ENCODE assay signal across 1 cellular context in the genomic region with DNA sequence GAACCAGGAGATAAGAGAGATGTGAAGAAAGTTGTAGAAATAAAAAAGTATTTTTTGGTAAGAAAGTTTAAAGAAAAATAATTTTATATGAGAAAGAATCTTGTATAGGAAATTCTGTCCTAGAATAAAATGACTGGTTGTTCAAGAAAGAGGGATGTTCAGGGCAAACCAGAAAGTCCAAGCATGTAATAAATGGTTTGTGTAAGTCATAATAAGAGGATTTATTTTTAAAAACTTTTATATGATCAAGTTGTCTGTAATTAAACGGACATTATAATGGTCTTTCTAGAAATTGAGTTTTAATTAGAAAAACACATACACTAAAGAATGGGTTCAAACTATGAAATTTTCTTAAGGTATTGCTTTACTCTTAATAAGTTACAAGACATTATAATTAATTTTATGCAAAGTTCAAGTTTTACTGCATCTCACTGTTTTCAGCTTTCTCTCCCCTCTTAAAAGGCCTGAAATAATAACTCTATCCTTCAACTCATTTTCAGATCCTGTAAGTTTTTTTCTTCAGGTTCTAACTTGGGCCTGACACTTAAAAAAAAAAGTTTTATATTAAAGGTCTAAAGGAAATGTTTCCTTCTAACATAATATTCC.
TF ChIP-seq lines count a peak whose summit lies in the region.

No MANE protein-coding gene starts in this region.

TF ChIP-seq in GM23338, 12 proteins besides CTCF, POLR2A, EP300 and RAD21 (continued from another document):
- TF ChIP-seq, protein P1, sequence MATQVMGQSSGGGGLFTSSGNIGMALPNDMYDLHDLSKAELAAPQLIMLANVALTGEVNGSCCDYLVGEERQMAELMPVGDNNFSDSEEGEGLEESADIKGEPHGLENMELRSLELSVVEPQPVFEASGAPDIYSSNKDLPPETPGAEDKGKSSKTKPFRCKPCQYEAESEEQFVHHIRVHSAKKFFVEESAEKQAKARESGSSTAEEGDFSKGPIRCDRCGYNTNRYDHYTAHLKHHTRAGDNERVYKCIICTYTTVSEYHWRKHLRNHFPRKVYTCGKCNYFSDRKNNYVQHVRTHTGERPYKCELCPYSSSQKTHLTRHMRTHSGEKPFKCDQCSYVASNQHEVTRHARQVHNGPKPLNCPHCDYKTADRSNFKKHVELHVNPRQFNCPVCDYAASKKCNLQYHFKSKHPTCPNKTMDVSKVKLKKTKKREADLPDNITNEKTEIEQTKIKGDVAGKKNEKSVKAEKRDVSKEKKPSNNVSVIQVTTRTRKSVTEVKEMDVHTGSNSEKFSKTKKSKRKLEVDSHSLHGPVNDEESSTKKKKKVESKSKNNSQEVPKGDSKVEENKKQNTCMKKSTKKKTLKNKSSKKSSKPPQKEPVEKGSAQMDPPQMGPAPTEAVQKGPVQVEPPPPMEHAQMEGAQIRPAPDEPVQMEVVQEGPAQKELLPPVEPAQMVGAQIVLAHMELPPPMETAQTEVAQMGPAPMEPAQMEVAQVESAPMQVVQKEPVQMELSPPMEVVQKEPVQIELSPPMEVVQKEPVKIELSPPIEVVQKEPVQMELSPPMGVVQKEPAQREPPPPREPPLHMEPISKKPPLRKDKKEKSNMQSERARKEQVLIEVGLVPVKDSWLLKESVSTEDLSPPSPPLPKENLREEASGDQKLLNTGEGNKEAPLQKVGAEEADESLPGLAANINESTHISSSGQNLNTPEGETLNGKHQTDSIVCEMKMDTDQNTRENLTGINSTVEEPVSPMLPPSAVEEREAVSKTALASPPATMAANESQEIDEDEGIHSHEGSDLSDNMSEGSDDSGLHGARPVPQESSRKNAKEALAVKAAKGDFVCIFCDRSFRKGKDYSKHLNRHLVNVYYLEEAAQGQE (IDR thresholded peaks at IDR 0.05; ENCODE audit: unreplicated experiment) = no peak
- TF ChIP-seq, protein P2, sequence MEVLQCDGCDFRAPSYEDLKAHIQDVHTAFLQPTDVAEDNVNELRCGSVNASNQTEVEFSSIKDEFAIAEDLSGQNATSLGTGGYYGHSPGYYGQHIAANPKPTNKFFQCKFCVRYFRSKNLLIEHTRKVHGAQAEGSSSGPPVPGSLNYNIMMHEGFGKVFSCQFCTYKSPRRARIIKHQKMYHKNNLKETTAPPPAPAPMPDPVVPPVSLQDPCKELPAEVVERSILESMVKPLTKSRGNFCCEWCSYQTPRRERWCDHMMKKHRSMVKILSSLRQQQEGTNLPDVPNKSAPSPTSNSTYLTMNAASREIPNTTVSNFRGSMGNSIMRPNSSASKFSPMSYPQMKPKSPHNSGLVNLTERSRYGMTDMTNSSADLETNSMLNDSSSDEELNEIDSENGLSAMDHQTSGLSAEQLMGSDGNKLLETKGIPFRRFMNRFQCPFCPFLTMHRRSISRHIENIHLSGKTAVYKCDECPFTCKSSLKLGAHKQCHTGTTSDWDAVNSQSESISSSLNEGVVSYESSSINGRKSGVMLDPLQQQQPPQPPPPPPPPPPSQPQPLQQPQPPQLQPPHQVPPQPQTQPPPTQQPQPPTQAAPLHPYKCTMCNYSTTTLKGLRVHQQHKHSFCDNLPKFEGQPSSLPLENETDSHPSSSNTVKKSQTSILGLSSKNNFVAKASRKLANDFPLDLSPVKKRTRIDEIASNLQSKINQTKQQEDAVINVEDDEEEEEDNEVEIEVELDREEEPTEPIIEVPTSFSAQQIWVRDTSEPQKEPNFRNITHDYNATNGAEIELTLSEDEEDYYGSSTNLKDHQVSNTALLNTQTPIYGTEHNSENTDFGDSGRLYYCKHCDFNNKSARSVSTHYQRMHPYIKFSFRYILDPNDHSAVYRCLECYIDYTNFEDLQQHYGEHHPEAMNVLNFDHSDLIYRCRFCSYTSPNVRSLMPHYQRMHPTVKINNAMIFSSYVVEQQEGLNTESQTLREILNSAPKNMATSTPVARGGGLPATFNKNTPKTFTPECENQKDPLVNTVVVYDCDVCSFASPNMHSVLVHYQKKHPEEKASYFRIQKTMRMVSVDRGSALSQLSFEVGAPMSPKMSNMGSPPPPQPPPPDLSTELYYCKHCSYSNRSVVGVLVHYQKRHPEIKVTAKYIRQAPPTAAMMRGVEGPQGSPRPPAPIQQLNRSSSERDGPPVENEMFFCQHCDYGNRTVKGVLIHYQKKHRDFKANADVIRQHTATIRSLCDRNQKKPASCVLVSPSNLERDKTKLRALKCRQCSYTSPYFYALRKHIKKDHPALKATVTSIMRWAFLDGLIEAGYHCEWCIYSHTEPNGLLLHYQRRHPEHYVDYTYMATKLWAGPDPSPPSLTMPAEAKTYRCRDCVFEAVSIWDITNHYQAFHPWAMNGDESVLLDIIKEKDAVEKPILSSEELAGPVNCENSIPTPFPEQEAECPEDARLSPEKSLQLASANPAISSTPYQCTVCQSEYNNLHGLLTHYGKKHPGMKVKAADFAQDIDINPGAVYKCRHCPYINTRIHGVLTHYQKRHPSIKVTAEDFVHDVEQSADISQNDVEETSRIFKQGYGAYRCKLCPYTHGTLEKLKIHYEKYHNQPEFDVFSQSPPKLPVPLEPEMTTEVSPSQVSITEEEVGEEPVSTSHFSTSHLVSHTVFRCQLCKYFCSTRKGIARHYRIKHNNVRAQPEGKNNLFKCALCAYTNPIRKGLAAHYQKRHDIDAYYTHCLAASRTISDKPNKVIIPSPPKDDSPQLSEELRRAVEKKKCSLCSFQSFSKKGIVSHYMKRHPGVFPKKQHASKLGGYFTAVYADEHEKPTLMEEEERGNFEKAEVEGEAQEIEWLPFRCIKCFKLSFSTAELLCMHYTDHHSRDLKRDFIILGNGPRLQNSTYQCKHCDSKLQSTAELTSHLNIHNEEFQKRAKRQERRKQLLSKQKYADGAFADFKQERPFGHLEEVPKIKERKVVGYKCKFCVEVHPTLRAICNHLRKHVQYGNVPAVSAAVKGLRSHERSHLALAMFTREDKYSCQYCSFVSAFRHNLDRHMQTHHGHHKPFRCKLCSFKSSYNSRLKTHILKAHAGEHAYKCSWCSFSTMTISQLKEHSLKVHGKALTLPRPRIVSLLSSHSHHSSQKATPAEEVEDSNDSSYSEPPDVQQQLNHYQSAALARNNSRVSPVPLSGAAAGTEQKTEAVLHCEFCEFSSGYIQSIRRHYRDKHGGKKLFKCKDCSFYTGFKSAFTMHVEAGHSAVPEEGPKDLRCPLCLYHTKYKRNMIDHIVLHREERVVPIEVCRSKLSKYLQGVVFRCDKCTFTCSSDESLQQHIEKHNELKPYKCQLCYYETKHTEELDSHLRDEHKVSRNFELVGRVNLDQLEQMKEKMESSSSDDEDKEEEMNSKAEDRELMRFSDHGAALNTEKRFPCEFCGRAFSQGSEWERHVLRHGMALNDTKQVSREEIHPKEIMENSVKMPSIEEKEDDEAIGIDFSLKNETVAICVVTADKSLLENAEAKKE (CRISPR knock-in tag; IDR thresholded peaks at IDR 0.05) = no peak
- TF ChIP-seq EZH2 (IDR thresholded peaks at IDR 0.05; ENCODE audit: low read depth, unreplicated experiment) (no peak), ZNF114 (CRISPR knock-in tag; IDR thresholded peaks at IDR 0.05) (no peak), STAT1 (IDR thresholded peaks at IDR 0.05; ENCODE audit: unreplicated experiment) (no peak), EZH2phosphoT487 (IDR thresholded peaks at IDR 0.05; ENCODE audit: unreplicated experiment) (no peak), CREB1 (CRISPR knock-in tag; IDR thresholded peaks at IDR 0.05; ENCODE audit: low read depth) (no peak), ZNF331 (CRISPR knock-in tag; IDR thresholded peaks at IDR 0.05; ENCODE audit: low read depth) (no peak), JUNB (IDR thresholded peaks at IDR 0.05; ENCODE audit: unreplicated experiment) (no peak)
